In genomic region chr6:139099984-139100383, GRCh38 we compare ENCODE assay signal across 11 cellular contexts. TPM values are rescaled to one million over a fixed set of nuclear protein-coding genes. Genes with fewer than 3 reads are reported as not detected.
DNase-seq lines count a peak whose midpoint lies in the region; ATAC-seq and FAIRE-seq lines count a peak whose summit lies in the region.
"Had no signal": no experiment of that assay in that cellular context is flagged by ENCODE, and none has a peak within 500 bp of the region (broad histone marks: within the 10 kb centered on the region; RNA-seq: fewer than 3 reads in every experiment).

No MANE protein-coding gene starts in this region.

- no peaks in the 10 kb centered on the region for H3K36me3 Mint-ChIP-seq in activated T-cell treated with anti-CD3 and anti-CD28 coated beads, Interleukin-2, amount 50 U/mL, for 72 hours (ENCODE audit: insufficient read depth in 2 of 2)
- no peaks in the 10 kb centered on the region for H3K36me3 Mint-ChIP-seq in activated T-helper 2 cell treated with anti-CD3 and anti-CD28 coated beads, Interferon-gamma antibody, Interleukin-2, Interleukin-4, amounts not matched to agents 10 μg/mL and 5 μg/mL and 100 μg/mL, durations not matched to agents 14 hours and 24 hours and 36 hours (ENCODE audit: low read depth)
- H3K36me3 Mint-ChIP-seq: natural killer cell had no signal

- peak overlapping the region; percentile 28 for H3K27ac Mint-ChIP-seq in activated T-cell treated with anti-CD3 and anti-CD28 coated beads, Interleukin-2, amount 50 U/mL, for 72 hours
- peak overlapping the region; percentile 43 for H3K27ac Mint-ChIP-seq in activated T-helper 2 cell treated with anti-CD3 and anti-CD28 coated beads, Interferon-gamma antibody, Interleukin-2, Interleukin-4, amounts not matched to agents 10 μg/mL and 5 μg/mL and 100 μg/mL, durations not matched to agents 14 hours and 24 hours and 36 hours
- H3K27ac Mint-ChIP-seq: natural killer cell had no signal

- H3K4me3 Mint-ChIP-seq in activated T-cell treated with anti-CD3 and anti-CD28 coated beads, Interleukin-2, amount 50 U/mL, for 72 hours = peak overlapping the region; percentile 13 to 18
- H3K4me3 Mint-ChIP-seq in activated T-helper 2 cell treated with anti-CD3 and anti-CD28 coated beads, Interferon-gamma antibody, Interleukin-2, Interleukin-4, amounts not matched to agents 10 μg/mL and 5 μg/mL and 100 μg/mL, durations not matched to agents 14 hours and 24 hours and 36 hours (ENCODE audit: low read depth) = no peak overlapping the region
- H3K4me3 Mint-ChIP-seq: natural killer cell had no signal

- ATAC-seq in activated T-cell treated with anti-CD3 and anti-CD28 coated beads, Interleukin-2, amount 50 U/mL, for 72 hours (replicated peaks in 1 of 2) = peak; percentile 94 to 96
- peak; percentile 76 for ATAC-seq in GM21381 (IDR thresholded peaks at IDR 0.05; ENCODE audit: unreplicated experiment)
- ATAC-seq in HG03039 (IDR thresholded peaks at IDR 0.05; ENCODE audit: unreplicated experiment) = peak; percentile 93
- ATAC-seq: natural killer cell had no signal

- peaks cover 33% of the 10 kb centered on the region for H3K4me1 Mint-ChIP-seq in activated T-cell treated with anti-CD3 and anti-CD28 coated beads, Interleukin-2, amount 50 U/mL, for 72 hours (ENCODE audit: low read depth)
- peaks cover 16% of the 10 kb centered on the region for H3K4me1 Mint-ChIP-seq in activated T-helper 2 cell treated with anti-CD3 and anti-CD28 coated beads, Interferon-gamma antibody, Interleukin-2, Interleukin-4, amounts not matched to agents 10 μg/mL and 5 μg/mL and 100 μg/mL, durations not matched to agents 14 hours and 24 hours and 36 hours (ENCODE audit: low read depth)
- H3K4me1 Mint-ChIP-seq: natural killer cell had no signal

- no peak for FAIRE-seq in frontal cortex (lab: Jason Lieb, UNC)
- FAIRE-seq: G401.6, islet of Langerhans had no signal

- H3K27me3 Mint-ChIP-seq in activated T-cell treated with anti-CD3 and anti-CD28 coated beads, Interleukin-2, amount 50 U/mL, for 72 hours (ENCODE audit: low read depth) = no peaks in the 10 kb centered on the region
- no peaks in the 10 kb centered on the region for H3K27me3 Mint-ChIP-seq in activated T-helper 2 cell treated with anti-CD3 and anti-CD28 coated beads, Interferon-gamma antibody, Interleukin-2, Interleukin-4, amounts not matched to agents 10 μg/mL and 5 μg/mL and 100 μg/mL, durations not matched to agents 14 hours and 24 hours and 36 hours (ENCODE audit: low read depth)

- intact Hi-C loops in activated T-helper 2 cell treated with anti-CD3 and anti-CD28 coated beads, Interferon-gamma antibody, Interleukin-2, Interleukin-4, amounts not matched to agents 10 μg/mL and 5 μg/mL and 100 μg/mL, durations not matched to agents 14 hours and 24 hours and 36 hours (cut with micrococcal nuclease) = loop anchor here (2.0 kb wide), 1 partner anchor 69 kb away; no protein-coding TSS in a partner anchor

- H3K9me3 Mint-ChIP-seq in activated T-cell treated with anti-CD3 and anti-CD28 coated beads, Interleukin-2, amount 50 U/mL, for 72 hours = no peaks in the 10 kb centered on the region
- no peaks in the 10 kb centered on the region for H3K9me3 Mint-ChIP-seq in activated T-helper 2 cell treated with anti-CD3 and anti-CD28 coated beads, Interferon-gamma antibody, Interleukin-2, Interleukin-4, amounts not matched to agents 10 μg/mL and 5 μg/mL and 100 μg/mL, durations not matched to agents 14 hours and 24 hours and 36 hours
- H3K9me3 Mint-ChIP-seq: natural killer cell had no signal

- peak; percentile 46 to 52 for DNase-seq in activated T-cell treated with anti-CD3 and anti-CD28 coated beads, Interleukin-2, amount 50 U/mL, for 72 hours
- no peak for DNase-seq in activated T-cell treated with anti-CD3 and anti-CD28 coated beads, Interleukin-2, amount 50 U/mL, for 1 hour
- no peak for DNase-seq in activated T-helper 2 cell treated with anti-CD3 and anti-CD28 coated beads, Interferon-gamma antibody, Interleukin-2, Interleukin-4, amounts not matched to agents 10 μg/mL and 5 μg/mL and 100 μg/mL, durations not matched to agents 14 hours and 24 hours and 36 hours (ENCODE audit: low spot score)
- DNase-seq in EL (no peak), frontal cortex (ENCODE audit: low spot score in 2 of 2) (no peak), DMS153 (lab: John Stamatoyannopoulos, UW) (no peak)
- DNase-seq: natural killer cell had no signal

RNA-seq across cellular contexts. Expression of gene HECA, which starts 34.9 kb away (rescaled TPM):
- 10 to 100 TPM; 77.6 to 89.7 TPM for total RNA-seq in activated T-cell treated with anti-CD3 and anti-CD28 coated beads, Interleukin-2, amount 50 U/mL, for 72 hours
- 33.6 and 36.9 TPM in 2 replicates for total RNA-seq in activated T-helper 2 cell treated with anti-CD3 and anti-CD28 coated beads, Interferon-gamma antibody, Interleukin-2, Interleukin-4, amounts not matched to agents 10 μg/mL and 5 μg/mL and 100 μg/mL, durations not matched to agents 14 hours and 24 hours and 36 hours
- total RNA-seq in frontal cortex = 56.3 TPM

Comparison
In these comparisons a context has a peak if more than half of its experiments do, and no peak if none do; other contexts are left out.
1. DNase-seq: peak in activated T-cell treated with anti-CD3 and anti-CD28 coated beads, Interleukin-2, amount 50 U/mL, for 72 hours (2 of 2); none in activated T-cell treated with anti-CD3 and anti-CD28 coated beads, Interleukin-2, amount 50 U/mL, for 1 hour (single experiment), activated T-helper 2 cell treated with anti-CD3 and anti-CD28 coated beads, Interferon-gamma antibody, Interleukin-2, Interleukin-4, amounts not matched to agents 10 μg/mL and 5 μg/mL and 100 μg/mL, durations not matched to agents 14 hours and 24 hours and 36 hours (single experiment), EL (single experiment), frontal cortex (0 of 2) and DMS153 (single experiment).
2. Peak in every context shown above with its lines, with median percentiles within 50 percentile points of each other: ATAC-seq.